ENCODE assay signal across 20 cellular contexts in genomic region chr9:8799231-8800014, GRCh38.
DNase-seq lines count a peak whose midpoint lies in the region; ATAC-seq and TF ChIP-seq lines count a peak whose summit lies in the region.
"Had no signal": no experiment of that assay in that cellular context is flagged by ENCODE, and none has a peak within 500 bp of the region (broad histone marks: within the 10 kb centered on the region; RNA-seq: fewer than 3 reads in every experiment).

No MANE protein-coding gene starts in this region.

- H3K4me1 Mint-ChIP-seq in GM23338 (peaks cover 21% of the 10 kb centered on the region), WTC11 (peaks cover 27% of the 10 kb centered on the region)
- H3K4me1 Mint-ChIP-seq: CD4-positive, CD25-positive, alpha-beta regulatory T cell; IgD-negative memory B cell had no signal

- H4K91ac ChIP-seq in trophoblast cell (ENCODE audit: low read depth, low read length): no peak overlapping the region

- H3K23ac ChIP-seq in trophoblast cell (ENCODE audit: low read length): no peak overlapping the region

- H2BK120ac ChIP-seq in trophoblast cell (ENCODE audit: insufficient read depth, low read length, poor library complexity): no peak overlapping the region

- H3F3A ChIP-seq in GM23338 (replicated peaks; ENCODE audit: low read depth): no peaks in the 10 kb centered on the region

- DNase-seq in GM23338 (ENCODE audit: low spot score): peak; percentile 30
- DNase-seq in WTC11 (ENCODE audit: low spot score): no peak
- peak; percentile 75 for DNase-seq in left kidney (ENCODE audit: low read depth, low spot score)
- no peak for DNase-seq in trophoblast cell
- DNase-seq in posterior cingulate gyrus: no peak
- no peak for DNase-seq in ascending aorta (ENCODE audit: low spot score in 2 of 2)
- DNase-seq: BE2C; CD4-positive, CD25-positive, alpha-beta regulatory T cell; COR-L47; GDM1; Karpas-422; MG63; NCI-H1092; NCI-H1436 treated with DMSO at 0.1 percent for 48 hours; NCI-H2029; NCI-H446; NCI-H526 treated with DMSO at 0.1 percent for 48 hours; Right ventricle myocardium superior had no signal

- no peak overlapping the region for H3K4me2 ChIP-seq in GM23338
- no peak overlapping the region for H3K4me2 ChIP-seq in trophoblast cell (ENCODE audit: low read length)

- intact Hi-C loops in posterior cingulate gyrus (cut with DNase I): no loop called here
- intact Hi-C loops in ascending aorta (cut with DNase I): no loop called here

- H3K9me3 ChIP-seq in trophoblast cell (ENCODE audit: insufficient read depth, low read depth, low read length) (no peaks in the 10 kb centered on the region), ascending aorta (no peaks in the 10 kb centered on the region)
- H3K9me3 ChIP-seq: BE2C, MG63 had no signal

- peaks cover 11% of the 10 kb centered on the region for H3K4me1 ChIP-seq in GM23338 (ENCODE audit: insufficient read depth)
- peaks cover 2 to 3% of the 10 kb centered on the region in 2 experiments for H3K4me1 ChIP-seq in trophoblast cell (ENCODE audit: control insufficient read depth in 1 of 2, insufficient read depth in 2 of 2, low read length in 2 of 2)
- peaks cover 0 to 2% of the 10 kb centered on the region in 2 donors for H3K4me1 ChIP-seq in ascending aorta
- H3K4me1 ChIP-seq: BE2C had no signal

- ATAC-seq in GM23338 (no peak), WTC11 (0 out of 2 replicates have a peak, but pooled peaks have one; percentile 41), HG02642 (IDR thresholded peaks at IDR 0.05; ENCODE audit: poor library complexity, unreplicated experiment) (no peak)

- no peaks in the 10 kb centered on the region for H3K9me2 ChIP-seq in GM23338 (ENCODE audit: insufficient read depth)

- no peak overlapping the region for H2BK12ac ChIP-seq in trophoblast cell (ENCODE audit: low read length)

- H3K9me3 Mint-ChIP-seq in GM23338 (no peaks in the 10 kb centered on the region), WTC11 (no peaks in the 10 kb centered on the region)

- no peak for TF ChIP-seq CTCF in GM23338 (conservative IDR thresholded peaks at IDR 0.05; ENCODE audit: low read depth in 2 of 2)
- TF ChIP-seq CTCF in WTC11 (IDR thresholded peaks at IDR 0.05): no peak
- TF ChIP-seq CTCF in ascending aorta (IDR thresholded peaks at IDR 0.05): no peak

- no peaks in the 10 kb centered on the region for H3K36me3 Mint-ChIP-seq in GM23338 (ENCODE audit: low read depth)
- H3K36me3 Mint-ChIP-seq in WTC11: no peaks in the 10 kb centered on the region
- H3K36me3 Mint-ChIP-seq: CD4-positive, CD25-positive, alpha-beta regulatory T cell; IgD-negative memory B cell had no signal

- H3K9ac ChIP-seq in trophoblast cell (ENCODE audit: low read length): no peak overlapping the region

- no peak overlapping the region for H2BK5ac ChIP-seq in trophoblast cell (ENCODE audit: low read depth, low read length, poor library complexity)

- peaks cover 7% of the 10 kb centered on the region for H3K79me1 ChIP-seq in trophoblast cell (ENCODE audit: low read length)

- no peaks in the 10 kb centered on the region for H3K27me3 ChIP-seq in GM23338 (ENCODE audit: insufficient read depth)
- H3K27me3 ChIP-seq in trophoblast cell (ENCODE audit: insufficient read depth, low read length): no peaks in the 10 kb centered on the region
- no peaks in the 10 kb centered on the region for H3K27me3 ChIP-seq in ascending aorta
- H3K27me3 ChIP-seq: BE2C, MG63 had no signal

- H4K8ac ChIP-seq in trophoblast cell (ENCODE audit: low read depth, low read length): no peak overlapping the region

- H3K4me3 ChIP-seq in GM23338: no peak overlapping the region
- no peak overlapping the region for H3K4me3 ChIP-seq in trophoblast cell (ENCODE audit: low read depth, low read length)
- H3K4me3 ChIP-seq in ascending aorta: no peak overlapping the region
- H3K4me3 ChIP-seq: MG63 had no signal

- no peak overlapping the region; the same call in none of the 2 replicates for H3K27ac Mint-ChIP-seq in GM23338
- peak overlapping the region; percentile 69; the same call in 1 of the 2 replicates for H3K27ac Mint-ChIP-seq in WTC11
- H3K27ac Mint-ChIP-seq: CD4-positive, CD25-positive, alpha-beta regulatory T cell; IgD-negative memory B cell had no signal

- H3K36me3 ChIP-seq in GM23338 (ENCODE audit: insufficient read depth) (no peaks in the 10 kb centered on the region; the same call in 1 of the 2 replicates), trophoblast cell (ENCODE audit: control insufficient read depth in 1 of 2, insufficient read depth in 2 of 2, low read length in 2 of 2) (no peaks in the 10 kb centered on the region), ascending aorta (no peaks in the 10 kb centered on the region)
- H3K36me3 ChIP-seq: BE2C, MG63 had no signal

- H2AK5ac ChIP-seq in trophoblast cell (ENCODE audit: low read length): no peak overlapping the region

- no peak overlapping the region for H3K4ac ChIP-seq in trophoblast cell (ENCODE audit: low read depth, low read length)

- no peaks in the 10 kb centered on the region for H3K79me2 ChIP-seq in GM23338 (replicated peaks; ENCODE audit: insufficient read depth)
- H3K79me2 ChIP-seq in trophoblast cell (ENCODE audit: control insufficient read depth, insufficient read depth, low read length, poor library complexity): no peaks in the 10 kb centered on the region

- H2AFZ ChIP-seq in GM23338 (no peak overlapping the region), trophoblast cell (ENCODE audit: insufficient read depth, low read length, poor library complexity) (no peak overlapping the region)

- no peak overlapping the region for H4K12ac ChIP-seq in trophoblast cell (ENCODE audit: low read depth, low read length)

- POLR2A ChIA-PET in WTC11 (lab: Charles Lee): no interaction called here

- CTCF ChIA-PET in WTC11 (lab: Charles Lee): interaction anchor here (1.3 kb wide), 1 partner anchor 103 kb away, joined by 3 read pairs; no protein-coding TSS in a partner anchor

- no peak overlapping the region for H3K14ac ChIP-seq in trophoblast cell (ENCODE audit: low read length)

- no peak overlapping the region for H3K18ac ChIP-seq in trophoblast cell (ENCODE audit: low read length)

- H3K27ac ChIP-seq in GM23338 (ENCODE audit: low read depth) (0 out of 2 replicates have a peak overlapping the region, but pooled peaks have one; percentile 23), trophoblast cell (ENCODE audit: low read depth, low read length) (peak overlapping the region; percentile 77), ascending aorta (no peak overlapping the region)

- no peaks in the 10 kb centered on the region for H3K27me3 Mint-ChIP-seq in GM23338 (ENCODE audit: insufficient read depth, low read depth, poor library complexity)
- no peaks in the 10 kb centered on the region for H3K27me3 Mint-ChIP-seq in WTC11 (ENCODE audit: low read depth)
- H3K27me3 Mint-ChIP-seq: CD4-positive, CD25-positive, alpha-beta regulatory T cell; IgD-negative memory B cell had no signal

- no peaks in the 10 kb centered on the region for H4K20me1 ChIP-seq in GM23338 (replicated peaks; ENCODE audit: insufficient read depth)

- H3K4me3 Mint-ChIP-seq in GM23338: no peak overlapping the region
- H3K4me3 Mint-ChIP-seq in WTC11: no peak overlapping the region
- H3K4me3 Mint-ChIP-seq: CD4-positive, CD25-positive, alpha-beta regulatory T cell; IgD-negative memory B cell had no signal

TF ChIP-seq in GM23338, 12 proteins besides CTCF, POLR2A, EP300 and RAD21 (continues in another document):
- TF ChIP-seq JUNB (IDR thresholded peaks at IDR 0.05; ENCODE audit: unreplicated experiment) (no peak), EZH2 (IDR thresholded peaks at IDR 0.05; ENCODE audit: low read depth, unreplicated experiment) (no peak), STAT1 (IDR thresholded peaks at IDR 0.05; ENCODE audit: unreplicated experiment) (no peak), ETS1 (IDR thresholded peaks at IDR 0.05) (no peak), EZH2phosphoT487 (IDR thresholded peaks at IDR 0.05; ENCODE audit: unreplicated experiment) (no peak), POLR2AphosphoS5 (IDR thresholded peaks at IDR 0.05; ENCODE audit: low read depth) (no peak)

TF ChIP-seq in WTC11, 78 proteins besides CTCF, POLR2A, EP300 and RAD21 (continues in another document):
- TF ChIP-seq FOXP1 (CRISPR knock-in tag; IDR thresholded peaks at IDR 0.05; ENCODE audit: borderline replicate concordance) (no peak), ZNF423 (CRISPR knock-in tag; IDR thresholded peaks at IDR 0.05) (no peak), GTF2I (CRISPR knock-in tag; conservative IDR thresholded peaks at IDR 0.05) (no peak), MXD4 (CRISPR knock-in tag; IDR thresholded peaks at IDR 0.05; ENCODE audit: borderline replicate concordance) (no peak), NR3C1 (CRISPR knock-in tag; conservative IDR thresholded peaks at IDR 0.05; ENCODE audit: low read depth) (no peak), IRF2 (CRISPR knock-in tag; IDR thresholded peaks at IDR 0.05; ENCODE audit: borderline replicate concordance, low read depth) (no peak), E2F1 (CRISPR knock-in tag; IDR thresholded peaks at IDR 0.05) (no peak), IRF1 (CRISPR knock-in tag; IDR thresholded peaks at IDR 0.05) (no peak), OVOL2 (CRISPR knock-in tag; IDR thresholded peaks at IDR 0.05; ENCODE audit: borderline replicate concordance) (no peak), SMAD3 (CRISPR knock-in tag; IDR thresholded peaks at IDR 0.05; ENCODE audit: borderline replicate concordance) (no peak), TP53 (CRISPR knock-in tag; IDR thresholded peaks at IDR 0.05) (no peak), ZNF219 (CRISPR knock-in tag; IDR thresholded peaks at IDR 0.05; ENCODE audit: borderline replicate concordance) (no peak)

Comparison
In these comparisons a context has a peak if more than half of its experiments do, and no peak if none do; other contexts are left out.
1. DNase-seq: peak in GM23338 (single experiment) and left kidney (single experiment); none in WTC11 (single experiment), trophoblast cell (0 of 2), posterior cingulate gyrus (0 of 10) and ascending aorta (0 of 2).
2. H3K27ac ChIP-seq: peak in GM23338 (single experiment) and trophoblast cell (single experiment); none in ascending aorta (0 of 2).